8 cellular contexts compared by ENCODE assay signal in the genomic region with DNA sequence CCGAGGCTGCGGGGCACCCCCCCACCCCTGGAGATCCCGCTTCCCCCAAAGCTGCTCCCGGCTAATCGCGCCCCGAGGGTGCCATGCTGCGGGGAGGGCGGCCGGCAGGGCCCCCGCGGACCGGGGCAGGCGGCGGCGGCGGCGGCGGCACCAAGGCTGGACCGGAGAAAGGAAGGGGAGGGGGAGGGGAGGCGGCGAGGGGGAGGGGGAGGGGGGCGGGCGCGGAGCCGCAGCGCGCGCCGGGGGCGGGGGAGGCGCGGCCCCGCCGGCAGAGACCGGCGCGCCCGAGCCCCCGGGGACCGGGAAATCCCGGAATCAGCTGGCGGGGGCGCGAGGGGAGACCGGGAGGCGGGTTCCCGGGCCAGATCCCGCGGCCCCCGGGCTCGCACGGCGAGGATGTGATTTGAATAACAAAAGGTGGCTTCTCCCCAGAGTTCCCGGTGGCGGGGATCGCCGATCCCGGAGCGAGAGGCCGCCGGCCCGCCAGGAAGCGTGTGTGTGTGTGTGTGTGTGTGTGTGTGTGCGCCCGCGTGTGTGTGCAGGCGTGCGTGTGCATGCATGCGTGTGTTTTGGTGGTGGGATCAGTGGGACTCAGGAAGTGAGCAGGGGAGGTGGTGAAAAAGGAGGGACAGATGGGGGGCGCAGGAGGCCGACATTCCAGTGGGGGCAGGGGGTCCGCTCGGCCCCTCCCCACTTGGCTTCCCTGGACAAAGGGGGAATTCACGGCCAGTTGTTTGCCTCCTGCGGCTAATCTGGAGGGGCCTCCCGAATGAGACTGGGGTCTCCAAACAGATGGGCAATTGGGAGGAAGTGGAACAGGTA.
DNase-seq lines count a peak whose midpoint lies in the region; ATAC-seq and TF ChIP-seq lines count a peak whose summit lies in the region.

No MANE protein-coding gene starts in this region.

- no peak overlapping the region for H2AFZ ChIP-seq in GM23338
- H2AFZ ChIP-seq in hepatocyte: peak overlapping the region; percentile 94

- peaks cover 18% of the 10 kb centered on the region for H3K27me3 Mint-ChIP-seq in GM23338 (ENCODE audit: insufficient read depth, low read depth, poor library complexity)
- H3K27me3 Mint-ChIP-seq in progenitor cell of endocrine pancreas: no peaks in the 10 kb centered on the region

- H3K27ac ChIP-seq in GM23338 (ENCODE audit: low read depth) (peak overlapping the region; percentile 100), RWPE1 (peak overlapping the region; percentile 69), hepatocyte (peak overlapping the region; percentile 57)

- ATAC-seq in GM23338 (peak; percentile 56), HG02798 (IDR thresholded peaks at IDR 0.05; ENCODE audit: poor library complexity, unreplicated experiment) (no peak), GM18907 (IDR thresholded peaks at IDR 0.05; ENCODE audit: unreplicated experiment) (no peak)

- H3K27me3 ChIP-seq in GM23338 (ENCODE audit: insufficient read depth) (no peaks in the 10 kb centered on the region), hepatocyte (no peaks in the 10 kb centered on the region)

- peak overlapping the region; percentile 98 for H3K27ac Mint-ChIP-seq in GM23338
- H3K27ac Mint-ChIP-seq in progenitor cell of endocrine pancreas: peak overlapping the region; percentile 100

- TF ChIP-seq CTCF in GM23338 (conservative IDR thresholded peaks at IDR 0.05; ENCODE audit: low read depth in 2 of 2): no peak
- no peak for TF ChIP-seq CTCF in RWPE1 (conservative IDR thresholded peaks at IDR 0.05; ENCODE audit: low read depth)
- no peak for TF ChIP-seq CTCF in hepatocyte (IDR thresholded peaks at IDR 0.05; ENCODE audit: poor library complexity)
- no peak for TF ChIP-seq CTCF in progenitor cell of endocrine pancreas (IDR thresholded peaks at IDR 0.05; ENCODE audit: unreplicated experiment)

- H3K36me3 ChIP-seq in GM23338 (ENCODE audit: insufficient read depth) (peaks cover 4% of the 10 kb centered on the region; the same call in 1 of the 2 replicates), hepatocyte (replicated peaks; ENCODE audit: insufficient read depth, low read depth) (no peaks in the 10 kb centered on the region)

- H3K9me3 ChIP-seq in hepatocyte (ENCODE audit: low read depth): no peaks in the 10 kb centered on the region

- WGBS in hepatocyte (ENCODE audit: low lambda C conversion rate, missing lambda C conversion rate): 0% methylated on average over 9 of the region's 77 CpGs

- H3K4me1 Mint-ChIP-seq in GM23338 (peaks cover 31% of the 10 kb centered on the region), progenitor cell of endocrine pancreas (ENCODE audit: low read depth) (peaks cover 19% of the 10 kb centered on the region)

- H3K9me3 Mint-ChIP-seq in GM23338 (peaks cover 11% of the 10 kb centered on the region; the same call in 2 of the 3 replicates), progenitor cell of endocrine pancreas (ENCODE audit: low read depth) (peaks cover 2% of the 10 kb centered on the region)

- peak overlapping the region; percentile 95 for H3K4me3 Mint-ChIP-seq in GM23338
- peak overlapping the region; percentile 97 for H3K4me3 Mint-ChIP-seq in progenitor cell of endocrine pancreas (ENCODE audit: low read depth)

- DNase-seq in AG08395 (ENCODE audit: low spot score) (peak; percentile 54), GM23338 (ENCODE audit: low spot score) (peak; percentile 85), RWPE1 (ENCODE audit: low spot score) (peak; percentile 61), amniotic epithelial cell (ENCODE audit: low read depth) (peak; percentile 28), hepatocyte (ENCODE audit: low spot score) (peak; percentile 61), progenitor cell of endocrine pancreas (ENCODE audit: low spot score, unreplicated experiment) (peak; percentile 54)

- H3K36me3 Mint-ChIP-seq in GM23338 (ENCODE audit: low read depth): peaks cover 18% of the 10 kb centered on the region; the same call in 2 of the 3 replicates
- no peaks in the 10 kb centered on the region for H3K36me3 Mint-ChIP-seq in progenitor cell of endocrine pancreas (ENCODE audit: insufficient read depth)

- peaks cover 23% of the 10 kb centered on the region for H3F3A ChIP-seq in GM23338 (replicated peaks; ENCODE audit: low read depth)

- H3K4me2 ChIP-seq in GM23338 (peak overlapping the region; percentile 90), hepatocyte (peak overlapping the region; percentile 97)

- H3K4me3 ChIP-seq in GM23338: peak overlapping the region; percentile 98
- H3K4me3 ChIP-seq in hepatocyte: peak overlapping the region; percentile 92

- CTCF ChIA-PET in RWPE1 (lab: Yijun Ruan, JAX): no interaction called here

- H3K9me2 ChIP-seq in GM23338 (ENCODE audit: insufficient read depth): no peaks in the 10 kb centered on the region
- H3K9me2 ChIP-seq in hepatocyte (replicated peaks; ENCODE audit: insufficient read depth): no peaks in the 10 kb centered on the region

- H3K79me2 ChIP-seq in GM23338 (replicated peaks; ENCODE audit: insufficient read depth) (peaks cover 46% of the 10 kb centered on the region), hepatocyte (no peaks in the 10 kb centered on the region)

- peaks cover 26% of the 10 kb centered on the region for H4K20me1 ChIP-seq in GM23338 (replicated peaks; ENCODE audit: insufficient read depth)
- no peaks in the 10 kb centered on the region for H4K20me1 ChIP-seq in hepatocyte (ENCODE audit: insufficient read depth, poor library complexity, severe bottlenecking)

- H3K4me1 ChIP-seq in GM23338 (ENCODE audit: insufficient read depth): peaks cover 27% of the 10 kb centered on the region
- peaks cover 6% of the 10 kb centered on the region for H3K4me1 ChIP-seq in hepatocyte (ENCODE audit: insufficient read depth)

- POLR2A ChIA-PET in RWPE1 (lab: Yijun Ruan, JAX; ENCODE audit: low non-redundant PET): no interaction called here

TF ChIP-seq in GM23338, 12 proteins besides CTCF, POLR2A, EP300 and RAD21:
- TF ChIP-seq, protein P1, sequence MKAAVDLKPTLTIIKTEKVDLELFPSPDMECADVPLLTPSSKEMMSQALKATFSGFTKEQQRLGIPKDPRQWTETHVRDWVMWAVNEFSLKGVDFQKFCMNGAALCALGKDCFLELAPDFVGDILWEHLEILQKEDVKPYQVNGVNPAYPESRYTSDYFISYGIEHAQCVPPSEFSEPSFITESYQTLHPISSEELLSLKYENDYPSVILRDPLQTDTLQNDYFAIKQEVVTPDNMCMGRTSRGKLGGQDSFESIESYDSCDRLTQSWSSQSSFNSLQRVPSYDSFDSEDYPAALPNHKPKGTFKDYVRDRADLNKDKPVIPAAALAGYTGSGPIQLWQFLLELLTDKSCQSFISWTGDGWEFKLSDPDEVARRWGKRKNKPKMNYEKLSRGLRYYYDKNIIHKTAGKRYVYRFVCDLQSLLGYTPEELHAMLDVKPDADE (IDR thresholded peaks at IDR 0.05): 0 out of 2 replicates have a peak, but pooled peaks have one; percentile 29
- peak; percentile 60 for TF ChIP-seq POLR2AphosphoS5 (IDR thresholded peaks at IDR 0.05; ENCODE audit: low read depth)
- TF ChIP-seq CREB1 (CRISPR knock-in tag; IDR thresholded peaks at IDR 0.05; ENCODE audit: low read depth): 0 out of 2 replicates have a peak, but pooled peaks have one; percentile 27
- TF ChIP-seq STAT1 (IDR thresholded peaks at IDR 0.05; ENCODE audit: unreplicated experiment): no peak
- TF ChIP-seq EZH2 (IDR thresholded peaks at IDR 0.05; ENCODE audit: low read depth, unreplicated experiment): no peak

Comparison
In these comparisons a context has a peak if more than half of its experiments do, and no peak if none do; other contexts are left out.
1. DNase-seq: peak in every context shown above with its lines; median percentile 85 in GM23338; 61 in RWPE1; 61 in hepatocyte; 54 in AG08395; 54 in progenitor cell of endocrine pancreas; 28 in amniotic epithelial cell.